Comparison of ENCODE assay signal across 28 cellular contexts in genomic region chr3:54846085-54846484, GRCh38.
"Had no signal": no experiment of that assay in that cellular context is flagged by ENCODE, and none has a peak within 500 bp of the region (broad histone marks: within the 10 kb centered on the region; RNA-seq: fewer than 3 reads in every experiment).

No MANE protein-coding gene starts in this region.

- H3K4me1 Mint-ChIP-seq: activated B cell treated with CpG ODN at 0.5 μM for 24 hours; naive B cell; stimulated activated naive B cell treated with anti-CD40 and anti-IgM and Interleukin-4, amounts not matched to agents 10 μg/mL and 1 μg/mL and 100 μg/mL, for 72 hours had no signal

- H3K27me3 ChIP-seq: breast epithelium, gastroesophageal sphincter, pancreas, right atrium auricular region, stomach, thyroid gland, upper lobe of left lung, vagina had no signal

- H3K27me3 Mint-ChIP-seq: activated B cell treated with CpG ODN at 0.5 μM for 24 hours had no signal

- H3K4me3 Mint-ChIP-seq: activated B cell treated with CpG ODN at 0.5 μM for 24 hours; activated CD8-positive, alpha-beta T cell treated with anti-CD3 and anti-CD28 coated beads for 36 hours; activated T-cell treated with anti-CD3 and anti-CD28 coated beads, Interleukin-2, amount 50 U/mL, for 4 hours; mesothelial cell of epicardium; naive B cell; neural crest cell; stimulated activated naive B cell treated with anti-CD40 and anti-IgM and Interleukin-4, amounts not matched to agents 10 μg/mL and 1 μg/mL and 100 μg/mL, for 72 hours had no signal

- H3K9me3 Mint-ChIP-seq: activated B cell treated with CpG ODN at 0.5 μM for 24 hours; activated CD8-positive, alpha-beta T cell treated with anti-CD3 and anti-CD28 coated beads for 36 hours; activated naive CD4-positive, alpha-beta T cell treated with anti-CD3 and anti-CD28 coated beads, Interleukin-2, amount 50 U/mL, for 72 hours; activated T-cell treated with anti-CD3 and anti-CD28 coated beads, Interleukin-2, amount 50 U/mL, for 4 hours; activated T-helper 2 cell treated with anti-CD3 and anti-CD28 coated beads, Interferon-gamma antibody, Interleukin-2, Interleukin-4, amounts not matched to agents 10 μg/mL and 5 μg/mL and 100 μg/mL, durations not matched to agents 14 hours and 24 hours and 36 hours; mesothelial cell of epicardium; stimulated activated naive B cell treated with anti-CD40 and anti-IgM and Interleukin-4, amounts not matched to agents 10 μg/mL and 1 μg/mL and 100 μg/mL, for 72 hours had no signal

- DNase-seq: activated B cell treated with CpG ODN at 0.5 μM for 24 hours; activated CD4-positive, alpha-beta T cell treated with anti-CD3 and anti-CD28 coated beads, Interleukin-2, amount 50 U/mL, for 1 hour; activated CD8-positive, alpha-beta T cell treated with anti-CD3 and anti-CD28 coated beads for 36 hours; activated T-cell treated with anti-CD3 and anti-CD28 coated beads, Interleukin-2, amount 50 U/mL, for 4 hours; central memory CD4-positive, alpha-beta T cell; head of caudate nucleus; hippocampal formation; left cardiac atrium; left ventricle myocardium superior; mammary epithelial cell; naive B cell; nucleus accumbens; pancreas; stimulated activated CD4-positive, alpha-beta T cell treated with anti-CD3 and anti-CD28 coated beads, Interleukin-15, amount 100 ng/mL, for 24 hours; stimulated activated CD4-positive, alpha-beta T cell treated with anti-CD3 and anti-CD28 coated beads, Interleukin-2, amount 100 ng/mL, for 24 hours; stimulated activated naive B cell treated with anti-CD40 and anti-IgM and Interleukin-4, amounts not matched to agents 10 μg/mL and 1 μg/mL and 100 μg/mL, for 72 hours; stomach; T-helper 9 cell; thyroid gland; upper lobe of left lung had no signal

- H3K36me3 ChIP-seq: breast epithelium, gastroesophageal sphincter, pancreas, right atrium auricular region, stomach, thyroid gland, upper lobe of left lung, vagina had no signal

- H3K9me3 ChIP-seq: breast epithelium, gastroesophageal sphincter, pancreas, right atrium auricular region, stomach, thyroid gland, upper lobe of left lung, vagina had no signal

- H3K36me3 Mint-ChIP-seq: activated naive CD4-positive, alpha-beta T cell treated with anti-CD3 and anti-CD28 coated beads, Interleukin-2, amount 50 U/mL, for 72 hours; mesothelial cell of epicardium; naive B cell; stimulated activated naive B cell treated with anti-CD40 and anti-IgM and Interleukin-4, amounts not matched to agents 10 μg/mL and 1 μg/mL and 100 μg/mL, for 72 hours had no signal

- H3K27ac ChIP-seq: breast epithelium, gastroesophageal sphincter, pancreas, right atrium auricular region, stomach, thyroid gland, upper lobe of left lung, vagina had no signal

- H3K27ac Mint-ChIP-seq: activated B cell treated with CpG ODN at 0.5 μM for 24 hours; activated CD8-positive, alpha-beta T cell treated with anti-CD3 and anti-CD28 coated beads for 36 hours; activated naive CD4-positive, alpha-beta T cell treated with anti-CD3 and anti-CD28 coated beads, Interleukin-2, amount 50 U/mL, for 72 hours; activated T-helper 2 cell treated with anti-CD3 and anti-CD28 coated beads, Interferon-gamma antibody, Interleukin-2, Interleukin-4, amounts not matched to agents 10 μg/mL and 5 μg/mL and 100 μg/mL, durations not matched to agents 14 hours and 24 hours and 36 hours; mesothelial cell of epicardium; naive B cell; stimulated activated naive B cell treated with anti-CD40 and anti-IgM and Interleukin-4, amounts not matched to agents 10 μg/mL and 1 μg/mL and 100 μg/mL, for 72 hours had no signal

- H3K4me3 ChIP-seq: breast epithelium, gastroesophageal sphincter, pancreas, right atrium auricular region, stomach, thyroid gland, upper lobe of left lung, vagina had no signal
